25 cellular contexts compared by ENCODE assay signal in the genomic region with DNA sequence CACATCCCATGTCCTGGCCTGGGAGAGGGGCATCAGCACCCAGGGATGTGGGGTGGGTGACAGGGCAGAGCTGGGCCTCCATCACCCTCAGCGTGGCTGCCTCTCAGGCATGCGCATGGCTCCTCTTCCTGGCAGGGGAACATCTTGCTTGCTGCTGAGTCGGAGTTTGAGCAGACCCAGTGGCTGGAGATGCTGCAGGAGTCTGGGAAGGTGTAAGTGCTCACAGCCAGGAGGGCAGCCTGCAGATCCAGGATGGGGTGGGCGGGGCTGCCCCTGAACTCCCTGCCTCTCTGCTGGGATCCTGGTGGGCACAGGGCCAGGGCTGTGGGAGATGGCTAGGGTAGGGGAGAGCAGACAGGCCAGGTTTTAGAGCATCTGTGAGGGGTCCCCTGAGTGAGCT. TPM values are rescaled to one million over a fixed set of nuclear protein-coding genes. Genes with fewer than 3 reads are reported as not detected.
A peak's percentile ranks its signal among the peaks of the same experiment; 100 is the strongest.
DNase-seq lines count a peak whose midpoint lies in the region; TF ChIP-seq lines count a peak whose summit lies in the region.
"Had no signal": no experiment of that assay in that cellular context is flagged by ENCODE, and none has a peak within 500 bp of the region (broad histone marks: within the 10 kb centered on the region; RNA-seq: fewer than 3 reads in every experiment).

No MANE protein-coding gene starts in this region.

- H3K27ac Mint-ChIP-seq in brain, result peak overlapping the region in 4 of 5 experiments; percentile 79 to 96 (median 92)
- no peak overlapping the region for H3K27ac Mint-ChIP-seq in Calu3 (ENCODE audit: unreplicated experiment)
- H3K27ac Mint-ChIP-seq in glutamatergic neuron (ENCODE audit: unreplicated experiment), result no peak overlapping the region
- H3K27ac Mint-ChIP-seq: activated CD4-positive, alpha-beta memory T cell treated with anti-CD3 and anti-CD28 coated beads for 36 hours; activated naive CD8-positive, alpha-beta T cell; activated T-helper 2 cell treated with anti-CD3 and anti-CD28 coated beads, Interferon-gamma antibody, Interleukin-2, Interleukin-4, amounts not matched to agents 10 μg/mL and 5 μg/mL and 100 μg/mL, durations not matched to agents 14 hours and 24 hours and 36 hours; IgD-negative memory B cell; immature natural killer cell; naive thymus-derived CD4-positive, alpha-beta T cell; T-helper 17 cell had no signal

- intact Hi-C loops in Calu3 (cut with micrococcal nuclease; ENCODE audit: unreplicated experiment), result no loop called here

- no peak overlapping the region for H3K4me3 ChIP-seq in H7 (ENCODE audit: insufficient read depth, low read depth, low read length)
- H3K4me3 ChIP-seq: gastroesophageal sphincter, SK-N-MC had no signal

- DNase-seq in DMS79 (lab: John Stamatoyannopoulos, UW) (peak; percentile 52), H7 (peak; percentile 64), NCI-H2029 (lab: John Stamatoyannopoulos, UW) (no peak), NCI-H2196 treated with DMSO at 0.1 percent for 48 hours (lab: John Stamatoyannopoulos, UW; ENCODE audit: unreplicated experiment) (no peak), Calu3 (no peak), glutamatergic neuron (no peak)
- DNase-seq: activated CD4-positive, alpha-beta memory T cell treated with anti-CD3 and anti-CD28 coated beads for 36 hours; activated CD4-positive, CD25-positive, alpha-beta regulatory T cell treated with anti-CD3 and anti-CD28 coated beads, Interleukin-2, amount 50 U/mL, for 72 hours; activated CD8-positive, alpha-beta memory T cell treated with anti-CD3 and anti-CD28 coated beads, Interleukin-2, amount 50 U/mL, for 4 hours; aorta; immature natural killer cell; naive thymus-derived CD4-positive, alpha-beta T cell; NCI-H2081 treated with DMSO at 0.1 percent for 48 hours; NCI-H524 treated with DMSO at 0.1 percent for 48 hours; stimulated activated naive CD8-positive, alpha-beta T cell treated with anti-CD3 and anti-CD28 coated beads, Interleukin-15, Interleukin-2, amounts not matched to agents 100 U/mL and 50 U/mL, for 24 hours; T-helper 17 cell had no signal

- H3K9me3 Mint-ChIP-seq in brain (no peaks in the 10 kb centered on the region), Calu3 (ENCODE audit: low read depth, unreplicated experiment) (no peaks in the 10 kb centered on the region), glutamatergic neuron (ENCODE audit: unreplicated experiment) (peaks cover 4% of the 10 kb centered on the region)
- H3K9me3 Mint-ChIP-seq: activated CD4-positive, alpha-beta memory T cell treated with anti-CD3 and anti-CD28 coated beads for 36 hours; activated T-helper 2 cell treated with anti-CD3 and anti-CD28 coated beads, Interferon-gamma antibody, Interleukin-2, Interleukin-4, amounts not matched to agents 10 μg/mL and 5 μg/mL and 100 μg/mL, durations not matched to agents 14 hours and 24 hours and 36 hours; immature natural killer cell had no signal

- H3K4me3 Mint-ChIP-seq in brain, result no peak overlapping the region
- H3K4me3 Mint-ChIP-seq in Calu3 (ENCODE audit: low read depth, unreplicated experiment), result no peak overlapping the region
- H3K4me3 Mint-ChIP-seq in glutamatergic neuron (ENCODE audit: unreplicated experiment), result no peak overlapping the region
- H3K4me3 Mint-ChIP-seq: activated CD4-positive, alpha-beta memory T cell treated with anti-CD3 and anti-CD28 coated beads for 36 hours; activated naive CD8-positive, alpha-beta T cell; IgD-negative memory B cell; immature natural killer cell; naive thymus-derived CD4-positive, alpha-beta T cell; T-helper 17 cell had no signal

- H3K4me1 Mint-ChIP-seq in brain (peaks cover 39% of the 10 kb centered on the region), Calu3 (ENCODE audit: low read depth, unreplicated experiment) (no peaks in the 10 kb centered on the region), glutamatergic neuron (ENCODE audit: low read depth, unreplicated experiment) (peaks cover 6% of the 10 kb centered on the region)
- H3K4me1 Mint-ChIP-seq: IgD-negative memory B cell; immature natural killer cell; naive thymus-derived CD4-positive, alpha-beta T cell had no signal

- peaks cover 5% of the 10 kb centered on the region for H3K27me3 ChIP-seq in H7 (ENCODE audit: control insufficient read depth, insufficient read depth, low read length)
- H3K27me3 ChIP-seq in layer of hippocampus (ENCODE audit: control insufficient read depth, insufficient read depth, low read length), result no peaks in the 10 kb centered on the region

- CTCF ChIA-PET in Calu3 (lab: Charles Lee), result no interaction called here

- H3K36me3 Mint-ChIP-seq in brain, result no peaks in the 10 kb centered on the region
- H3K36me3 Mint-ChIP-seq in Calu3 (ENCODE audit: insufficient read depth, unreplicated experiment), result no peaks in the 10 kb centered on the region
- H3K36me3 Mint-ChIP-seq in glutamatergic neuron (ENCODE audit: unreplicated experiment), result no peaks in the 10 kb centered on the region
- H3K36me3 Mint-ChIP-seq: activated CD4-positive, alpha-beta memory T cell treated with anti-CD3 and anti-CD28 coated beads for 36 hours; activated naive CD8-positive, alpha-beta T cell; IgD-negative memory B cell; immature natural killer cell; naive thymus-derived CD4-positive, alpha-beta T cell had no signal

- TF ChIP-seq CTCF in brain (conservative IDR thresholded peaks at IDR 0.05) (no peak), Calu3 (IDR thresholded peaks at IDR 0.05; ENCODE audit: unreplicated experiment) (no peak), glutamatergic neuron (IDR thresholded peaks at IDR 0.05; ENCODE audit: partially characterized antibody, unreplicated experiment) (no peak)

- H3K36me3 ChIP-seq in H7 (replicated peaks; ENCODE audit: control insufficient read depth, insufficient read depth, low read length), result no peaks in the 10 kb centered on the region
- H3K36me3 ChIP-seq: gastroesophageal sphincter, thoracic aorta had no signal

- H3K27me3 Mint-ChIP-seq in brain (peaks cover 6% of the 10 kb centered on the region), Calu3 (ENCODE audit: unreplicated experiment) (peaks cover 49% of the 10 kb centered on the region), glutamatergic neuron (ENCODE audit: unreplicated experiment) (peaks cover 8% of the 10 kb centered on the region)
- H3K27me3 Mint-ChIP-seq: activated CD4-positive, alpha-beta memory T cell treated with anti-CD3 and anti-CD28 coated beads for 36 hours had no signal

- BruUV-seq in Calu3 (replicated peaks; lab: Mats Ljungman, UMichigan), result no TSS peak

- H3K27ac ChIP-seq in layer of hippocampus (ENCODE audit: low read depth, low read length), result peak overlapping the region; percentile 30
- H3K27ac ChIP-seq: SK-N-MC, thoracic aorta had no signal

RNA-seq across cellular contexts. Expression of gene PLEKHD1, which starts 16.2 kb away (rescaled TPM):
- 0.10 and 0.37 TPM in 2 replicates for total RNA-seq in H7 (2014; rRNA removed; shearing (Covaris generic))
- polyA plus RNA-seq in brain (ENCODE audit: insufficient read depth, low read depth, low replicate concordance), result 0.27 TPM
- total RNA-seq in Calu3 (2022), result 0.56 and 0.73 TPM in 2 replicates
- total RNA-seq in glutamatergic neuron (ENCODE audit: unreplicated experiment), result 1.3 TPM
- total RNA-seq: H4 had no signal

Comparison
In these comparisons a context has a peak if more than half of its experiments do, and no peak if none do; other contexts are left out.
1. DNase-seq: peak in DMS79 (single experiment) and H7 (single experiment); none in NCI-H2029 (single experiment), NCI-H2196 treated with DMSO at 0.1 percent for 48 hours (single experiment), Calu3 (single experiment) and glutamatergic neuron (single experiment).
2. H3K27ac Mint-ChIP-seq: peak in brain (4 of 5); none in Calu3 (single experiment) and glutamatergic neuron (single experiment).